Comparison of ENCODE assay signal across 11 cellular contexts in genomic region chr11:34501500-34501899, GRCh38. TPM values are rescaled to one million over a fixed set of nuclear protein-coding genes. Genes with fewer than 3 reads are reported as not detected.
DNase-seq lines count a peak whose midpoint lies in the region; ATAC-seq and TF ChIP-seq lines count a peak whose summit lies in the region.
"Had no signal": no experiment of that assay in that cellular context is flagged by ENCODE, and none has a peak within 500 bp of the region (broad histone marks: within the 10 kb centered on the region; RNA-seq: fewer than 3 reads in every experiment).

No MANE protein-coding gene starts in this region.

- peak; percentile 83 for DNase-seq in Daoy (ENCODE audit: low read depth)
- DNase-seq in NCI-H2196 treated with DMSO at 0.1 percent for 48 hours (lab: John Stamatoyannopoulos, UW; ENCODE audit: unreplicated experiment): peak; percentile 15
- peak; percentile 43 for DNase-seq in epidermal melanocyte (ENCODE audit: insufficient read length, low spot score)
- no peak for DNase-seq in omental fat pad (ENCODE audit: low spot score)
- no peak for DNase-seq in Karpas-422
- no peak for DNase-seq in stimulated activated CD4-positive, alpha-beta T cell treated with anti-CD3 and anti-CD28 coated beads, Interleukin-2, amount 100 ng/mL, for 48 hours
- no peak for DNase-seq in activated CD4-positive, CD25-positive, alpha-beta regulatory T cell treated with anti-CD3 and anti-CD28 coated beads, Interleukin-2, amount 50 U/mL, for 72 hours
- DNase-seq: cortex of kidney; NK-92 treated with Interleukin-12 subunit alpha and Interleukin-12 subunit beta, amount 100 ng/mL, for 24 hours had no signal

- H3K4me2 ChIP-seq in Karpas-422 (ENCODE audit: low read depth, low read length, poor library complexity, severe bottlenecking): no peak overlapping the region

- H3K9me3 ChIP-seq in Karpas-422 (ENCODE audit: low read length): no peaks in the 10 kb centered on the region

- TF ChIP-seq CTCF in omental fat pad (IDR thresholded peaks at IDR 0.05): no peak

- no peaks in the 10 kb centered on the region for H3K79me2 ChIP-seq in Karpas-422 (ENCODE audit: low read length)

- H3K27me3 ChIP-seq in Karpas-422 (ENCODE audit: low read length): no peaks in the 10 kb centered on the region

- no peaks in the 10 kb centered on the region for H3K9me2 ChIP-seq in Karpas-422 (replicated peaks; ENCODE audit: insufficient read depth, low read length)

- H2AFZ ChIP-seq in Karpas-422 (ENCODE audit: low read length): no peak overlapping the region

- H3K36me3 ChIP-seq in Karpas-422 (ENCODE audit: insufficient read depth, low read length): no peaks in the 10 kb centered on the region

- H4K20me1 ChIP-seq in Karpas-422 (ENCODE audit: insufficient read depth, low read depth, low read length): no peaks in the 10 kb centered on the region

- ATAC-seq in omental fat pad (ENCODE audit: low FRiP score): peak; percentile 74
- ATAC-seq in GM19035 (IDR thresholded peaks at IDR 0.05; ENCODE audit: unreplicated experiment): no peak

- H3K27ac ChIP-seq in Karpas-422 (ENCODE audit: low read length): no peak overlapping the region

- H3K4me1 ChIP-seq in Karpas-422 (ENCODE audit: low read length): no peaks in the 10 kb centered on the region

- H3K9ac ChIP-seq in Karpas-422 (ENCODE audit: low read length): no peak overlapping the region

- H3K4me3 ChIP-seq in Karpas-422 (ENCODE audit: low read length): no peak overlapping the region

RNA-seq across cellular contexts. Expression of gene ELF5, which starts 12.1 kb away (rescaled TPM):
- total RNA-seq in Daoy (2014; rRNA removed; shearing (Covaris generic)): not detected in 2 replicates
- total RNA-seq in omental fat pad: not detected
- total RNA-seq in Karpas-422 (2014; rRNA removed; shearing (Covaris generic); ENCODE audit: low replicate concordance): not detected in 2 replicates
- total RNA-seq: lung microvascular endothelial cell had no signal

Comparison
In these comparisons a context has a peak if more than half of its experiments do, and no peak if none do; other contexts are left out.
1. DNase-seq: peak in Daoy (single experiment), NCI-H2196 treated with DMSO at 0.1 percent for 48 hours (single experiment) and epidermal melanocyte (single experiment); none in omental fat pad (single experiment), Karpas-422 (single experiment), stimulated activated CD4-positive, alpha-beta T cell treated with anti-CD3 and anti-CD28 coated beads, Interleukin-2, amount 100 ng/mL, for 48 hours (0 of 2) and activated CD4-positive, CD25-positive, alpha-beta regulatory T cell treated with anti-CD3 and anti-CD28 coated beads, Interleukin-2, amount 50 U/mL, for 72 hours (single experiment).